ENCODE assay signal across 8 cellular contexts in genomic region chr9:78261403-78262001, GRCh38. TPM values are rescaled to one million over a fixed set of nuclear protein-coding genes. Genes with fewer than 3 reads are reported as not detected.
DNase-seq lines count a peak whose midpoint lies in the region; ATAC-seq, FAIRE-seq and TF ChIP-seq lines count a peak whose summit lies in the region.

No MANE protein-coding gene starts in this region.

- H3K4me1 ChIP-seq in BE2C (no peaks in the 10 kb centered on the region), suprapubic skin (no peaks in the 10 kb centered on the region)

- H3K4me3 ChIP-seq in BE2C (ENCODE audit: low read depth, low read length) (no peak overlapping the region), cardiac fibroblast (replicated peaks in 1 of 2; ENCODE audit: low read depth in 2 of 2, low read length in 2 of 2) (no peak overlapping the region), suprapubic skin (no peak overlapping the region)

- no peaks in the 10 kb centered on the region for H3K27me3 ChIP-seq in BE2C
- H3K27me3 ChIP-seq in suprapubic skin: no peaks in the 10 kb centered on the region

- DNase-seq in BE2C (no peak), GM19239 (ENCODE audit: insufficient read length, low spot score) (no peak), NCI-H1092 treated with DMSO at 0.1 percent for 48 hours (lab: John Stamatoyannopoulos, UW) (peak; percentile 12), cardiac fibroblast (ENCODE audit: low read depth in 2 of 2) (peak; percentile 60 to 68), midbrain (lab: John Stamatoyannopoulos, UW) (peak; percentile 37), suprapubic skin (ENCODE audit: low spot score in 2 of 2) (no peak), GM12892 (ENCODE audit: insufficient read length) (no peak)
- DNase-seq in activated naive CD4-positive, alpha-beta T cell treated with anti-CD3 and anti-CD28 coated beads, Interleukin-2, amount 50 U/mL, for 72 hours (ENCODE audit: low spot score in 2 of 2): no peak

- no peak overlapping the region for H3K27ac Mint-ChIP-seq in activated naive CD4-positive, alpha-beta T cell treated with anti-CD3 and anti-CD28 coated beads, Interleukin-2, amount 50 U/mL, for 72 hours

- TF ChIP-seq POLR2A in suprapubic skin (IDR thresholded peaks at IDR 0.05) (no peak), GM12892 (IDR thresholded peaks at IDR 0.05; ENCODE audit: low read depth, low read length) (no peak)

- peak; percentile 26 for FAIRE-seq in GM19239 (lab: Jason Lieb, UNC)
- no peak for FAIRE-seq in GM12892 (lab: Jason Lieb, UNC)

- no peaks in the 10 kb centered on the region for H3K9me3 ChIP-seq in BE2C
- H3K9me3 ChIP-seq in suprapubic skin: no peaks in the 10 kb centered on the region

- 43% methylated on average over 2 of the region's 2 CpGs for WGBS in suprapubic skin

- no peak overlapping the region for H3K27ac ChIP-seq in suprapubic skin

- peaks cover 0 to 9% of the 10 kb centered on the region in 2 donors for H3K36me3 Mint-ChIP-seq in activated naive CD4-positive, alpha-beta T cell treated with anti-CD3 and anti-CD28 coated beads, Interleukin-2, amount 50 U/mL, for 72 hours

- peak; percentile 53; the same call in 1 of the 2 replicates for TF ChIP-seq CTCF in BE2C (IDR thresholded peaks at IDR 0.05; ENCODE audit: low read depth, low read length)
- TF ChIP-seq CTCF in cardiac fibroblast (IDR thresholded peaks at IDR 0.05; ENCODE audit: low read depth, low read length): peak; percentile 52
- peak in 1 of 2 donors; percentile 42 for TF ChIP-seq CTCF in suprapubic skin (IDR thresholded peaks at IDR 0.05)

- H3K36me3 ChIP-seq in BE2C (peaks cover 10% of the 10 kb centered on the region), suprapubic skin (peaks cover 8% of the 10 kb centered on the region)

- no peak for TF ChIP-seq EP300 in suprapubic skin (IDR thresholded peaks at IDR 0.05)

- ATAC-seq in activated naive CD4-positive, alpha-beta T cell treated with anti-CD3 and anti-CD28 coated beads, Interleukin-2, amount 50 U/mL, for 72 hours: no peak

- H3K9me3 Mint-ChIP-seq in activated naive CD4-positive, alpha-beta T cell treated with anti-CD3 and anti-CD28 coated beads, Interleukin-2, amount 50 U/mL, for 72 hours: no peaks in the 10 kb centered on the region

RNA-seq across cellular contexts. Expression of gene CEP78, which starts 25.6 kb away (rescaled TPM):
- 4.6 TPM for polyA plus RNA-seq in BE2C (2012; ENCODE audit: insufficient read depth, insufficient read length, low read depth)
- 10 to 100 TPM; 33.4 to 40.7 TPM for total RNA-seq in activated naive CD4-positive, alpha-beta T cell treated with anti-CD3 and anti-CD28 coated beads, Interleukin-2, amount 50 U/mL, for 72 hours
- total RNA-seq in suprapubic skin: 10 to 100 TPM in 3 of 4 donors, 1 to 10 TPM in 1; 8.7 to 15.0 (median 11.7) TPM
- 19.9 TPM for polyA plus RNA-seq in GM12892 (2012; ENCODE audit: missing spikeins)

RNA-seq across cellular contexts. Expression of gene PSAT1, which starts 35.4 kb away (rescaled TPM):
- polyA plus RNA-seq in BE2C (2012; ENCODE audit: insufficient read depth, insufficient read length, low read depth): 217 TPM
- 10 to 100 TPM; 57.6 to 93.6 TPM for total RNA-seq in activated naive CD4-positive, alpha-beta T cell treated with anti-CD3 and anti-CD28 coated beads, Interleukin-2, amount 50 U/mL, for 72 hours
- total RNA-seq in suprapubic skin: 100 to 1,000 TPM in 1 of 4 donors, 10 to 100 TPM in 3; 47.4 to 101 (median 75.7) TPM
- polyA plus RNA-seq in GM12892 (2012; ENCODE audit: missing spikeins): 27.1 TPM

Comparison
In these comparisons a context has a peak if more than half of its experiments do, and no peak if none do; other contexts are left out.
1. DNase-seq: peak in NCI-H1092 treated with DMSO at 0.1 percent for 48 hours (single experiment), cardiac fibroblast (2 of 2) and midbrain (single experiment); none in BE2C (single experiment), GM19239 (single experiment), activated naive CD4-positive, alpha-beta T cell treated with anti-CD3 and anti-CD28 coated beads, Interleukin-2, amount 50 U/mL, for 72 hours (0 of 2), suprapubic skin (0 of 2) and GM12892 (single experiment).